Comparison of ENCODE assay signal across 11 cellular contexts in the genomic region with DNA sequence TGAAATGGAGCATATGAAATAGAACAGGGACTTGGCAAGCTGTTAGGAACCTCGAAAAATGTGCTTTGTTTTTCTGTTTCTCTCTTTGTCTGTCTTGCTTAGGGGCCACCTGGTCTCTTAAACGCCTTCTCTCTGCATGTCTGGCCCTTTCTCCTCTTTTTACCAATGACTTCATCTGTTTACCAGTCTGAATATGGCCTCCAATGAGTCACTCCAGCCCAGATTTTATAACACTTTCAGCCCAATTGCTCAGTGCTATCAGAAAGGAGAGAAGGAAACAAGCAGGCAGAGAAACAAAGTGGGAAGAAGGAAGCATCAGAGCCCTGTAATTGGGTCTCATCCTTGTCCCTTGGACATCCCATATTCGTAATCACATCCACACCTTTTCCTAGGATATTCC.
A peak's percentile ranks its signal among the peaks of the same experiment; 100 is the strongest.
DNase-seq lines count a peak whose midpoint lies in the region; ATAC-seq and TF ChIP-seq lines count a peak whose summit lies in the region.
"Had no signal": no experiment of that assay in that cellular context is flagged by ENCODE, and none has a peak within 500 bp of the region (broad histone marks: within the 10 kb centered on the region; RNA-seq: fewer than 3 reads in every experiment).

No MANE protein-coding gene starts in this region.

- no peak overlapping the region for H3K27ac Mint-ChIP-seq in activated naive CD8-positive, alpha-beta T cell treated with anti-CD3 and anti-CD28 coated beads, Interleukin-2, amount 50 U/mL, for 24 hours
- H3K27ac Mint-ChIP-seq: B cell; stimulated activated naive B cell treated with anti-CD40 and anti-IgM and Interleukin-4, amounts not matched to agents 10 μg/mL and 1 μg/mL and 100 μg/mL, for 72 hours had no signal

- 14 to 16% methylated on average over 3 of the region's 3 CpGs for WGBS in aorta, 2 donors

- H3K79me2 ChIP-seq in osteoblast (ENCODE audit: insufficient read depth, low read length) = no peaks in the 10 kb centered on the region

- no peaks in the 10 kb centered on the region for H4K20me1 ChIP-seq in osteoblast (ENCODE audit: insufficient read depth, low read length)

- H3K4me3 ChIP-seq in ascending aorta (no peak overlapping the region), aorta (ENCODE audit: low read length in 2 of 2) (no peak overlapping the region), osteoblast (ENCODE audit: insufficient read depth, low read length) (no peak overlapping the region)
- H3K4me3 ChIP-seq: prostate gland had no signal

- H3K27ac ChIP-seq in ascending aorta (peak overlapping the region; percentile 79 to 82), aorta (ENCODE audit: low read depth in 1 of 2, low read length in 2 of 2) (peak overlapping the region; percentile 96 to 97), osteoblast (ENCODE audit: low read depth, low read length) (no peak overlapping the region)
- H3K27ac ChIP-seq: prostate gland had no signal

- H3K9me3 Mint-ChIP-seq in activated naive CD8-positive, alpha-beta T cell treated with anti-CD3 and anti-CD28 coated beads, Interleukin-2, amount 50 U/mL, for 24 hours = no peaks in the 10 kb centered on the region
- H3K9me3 Mint-ChIP-seq: stimulated activated naive B cell treated with anti-CD40 and anti-IgM and Interleukin-4, amounts not matched to agents 10 μg/mL and 1 μg/mL and 100 μg/mL, for 72 hours had no signal

- H3K27me3 ChIP-seq in ascending aorta = no peaks in the 10 kb centered on the region
- H3K27me3 ChIP-seq in aorta (ENCODE audit: control insufficient read depth in 1 of 2, insufficient read depth in 2 of 2, low read length in 1 of 2) = no peaks in the 10 kb centered on the region
- H3K27me3 ChIP-seq in osteoblast (ENCODE audit: insufficient read depth, low read length) = no peaks in the 10 kb centered on the region

- H3K36me3 Mint-ChIP-seq in activated naive CD8-positive, alpha-beta T cell treated with anti-CD3 and anti-CD28 coated beads, Interleukin-2, amount 50 U/mL, for 24 hours (ENCODE audit: low read depth) = no peaks in the 10 kb centered on the region
- H3K36me3 Mint-ChIP-seq: stimulated activated naive B cell treated with anti-CD40 and anti-IgM and Interleukin-4, amounts not matched to agents 10 μg/mL and 1 μg/mL and 100 μg/mL, for 72 hours had no signal

- H3K4me2 ChIP-seq in osteoblast (ENCODE audit: insufficient read depth, low read length) = no peak overlapping the region

- no peak overlapping the region for H3K4me3 Mint-ChIP-seq in activated naive CD8-positive, alpha-beta T cell treated with anti-CD3 and anti-CD28 coated beads, Interleukin-2, amount 50 U/mL, for 24 hours
- H3K4me3 Mint-ChIP-seq: B cell; stimulated activated naive B cell treated with anti-CD40 and anti-IgM and Interleukin-4, amounts not matched to agents 10 μg/mL and 1 μg/mL and 100 μg/mL, for 72 hours had no signal

- no peaks in the 10 kb centered on the region for H3K36me3 ChIP-seq in ascending aorta
- no peaks in the 10 kb centered on the region for H3K36me3 ChIP-seq in aorta (ENCODE audit: control insufficient read depth in 1 of 2, insufficient read depth in 2 of 2, low read length in 1 of 2)
- no peaks in the 10 kb centered on the region for H3K36me3 ChIP-seq in osteoblast (ENCODE audit: insufficient read depth, low read length)
- H3K36me3 ChIP-seq: prostate gland had no signal

- peaks cover 0 to 8% of the 10 kb centered on the region in 2 donors for H3K4me1 ChIP-seq in ascending aorta
- H3K4me1 ChIP-seq in aorta (ENCODE audit: control insufficient read depth in 1 of 2, insufficient read depth in 2 of 2, low read length in 2 of 2) = peaks cover 0 to 4% of the 10 kb centered on the region in 2 donors
- H3K4me1 ChIP-seq in osteoblast (ENCODE audit: insufficient read depth, low read length) = no peaks in the 10 kb centered on the region
- H3K4me1 ChIP-seq: prostate gland had no signal

- peak; percentile 60 for ATAC-seq in Right ventricle myocardium inferior
- ATAC-seq in aorta (ENCODE audit: low FRiP score) = peak; percentile 91
- ATAC-seq in activated naive CD8-positive, alpha-beta T cell treated with anti-CD3 and anti-CD28 coated beads, Interleukin-2, amount 50 U/mL, for 24 hours = no peak
- ATAC-seq: stimulated activated naive B cell treated with anti-CD40 and anti-IgM and Interleukin-4, amounts not matched to agents 10 μg/mL and 1 μg/mL and 100 μg/mL, for 72 hours had no signal

- no peaks in the 10 kb centered on the region for H3K27me3 Mint-ChIP-seq in activated naive CD8-positive, alpha-beta T cell treated with anti-CD3 and anti-CD28 coated beads, Interleukin-2, amount 50 U/mL, for 24 hours

- no peak overlapping the region for H2AFZ ChIP-seq in osteoblast (ENCODE audit: low read length)

- H3K9me3 ChIP-seq in ascending aorta = no peaks in the 10 kb centered on the region
- no peaks in the 10 kb centered on the region for H3K9me3 ChIP-seq in aorta (ENCODE audit: control insufficient read depth, low read length)
- no peaks in the 10 kb centered on the region for H3K9me3 ChIP-seq in osteoblast (ENCODE audit: low read depth, low read length)
- H3K9me3 ChIP-seq: prostate gland had no signal

- peaks cover 4% of the 10 kb centered on the region for H3K4me1 Mint-ChIP-seq in activated naive CD8-positive, alpha-beta T cell treated with anti-CD3 and anti-CD28 coated beads, Interleukin-2, amount 50 U/mL, for 24 hours
- H3K4me1 Mint-ChIP-seq: B cell; stimulated activated naive B cell treated with anti-CD40 and anti-IgM and Interleukin-4, amounts not matched to agents 10 μg/mL and 1 μg/mL and 100 μg/mL, for 72 hours had no signal

- intact Hi-C loops in Right ventricle myocardium inferior (cut with DNase I) = no loop called here
- intact Hi-C loops in cardiac septum (cut with DNase I) = no loop called here
- intact Hi-C loops in ascending aorta (cut with DNase I) = loop anchor here (5.0 kb wide), 2 partner anchors 65 to 130 kb away; no protein-coding TSS in a partner anchor
- intact Hi-C loops in aorta (cut with DNase I) = loop anchor here (5.0 to 10.0 kb wide), 3 partner anchors 207 to 300 kb away; a partner anchor contains a TSS

- no peak for TF ChIP-seq CTCF in ascending aorta (IDR thresholded peaks at IDR 0.05)
- TF ChIP-seq CTCF in osteoblast (IDR thresholded peaks at IDR 0.05; ENCODE audit: extremely low read depth, low read depth, low read length) = no peak

- no peak for DNase-seq in Right ventricle myocardium inferior (ENCODE audit: missing footprints)
- no peak for DNase-seq in cardiac septum (ENCODE audit: low spot score)
- DNase-seq in ascending aorta (ENCODE audit: low spot score in 2 of 2) = no peak
- peak; percentile 65 for DNase-seq in islet precursor cell
- DNase-seq in aorta = no peak
- no peak for DNase-seq in activated naive CD8-positive, alpha-beta T cell treated with anti-CD3 and anti-CD28 coated beads, Interleukin-2, amount 50 U/mL, for 24 hours
- no peak for DNase-seq in activated gamma-delta T cell (lab: John Stamatoyannopoulos, UW)
- no peak for DNase-seq in osteoblast (ENCODE audit: insufficient read length, low spot score, missing footprints)
- DNase-seq: stimulated activated naive B cell treated with anti-CD40 and anti-IgM and Interleukin-4, amounts not matched to agents 10 μg/mL and 1 μg/mL and 100 μg/mL, for 72 hours had no signal

Comparison
In these comparisons a context has a peak if more than half of its experiments do, and no peak if none do; other contexts are left out.
1. intact Hi-C loops: an anchor here in ascending aorta (5.0 kb wide) and aorta (5.0 to 10.0 kb wide); none called in Right ventricle myocardium inferior and cardiac septum.